In genomic region chr6:3808759-3809514, GRCh38 we compare ENCODE assay signal across 8 cellular contexts. TPM values are rescaled to one million over a fixed set of nuclear protein-coding genes. Genes with fewer than 3 reads are reported as not detected.
DNase-seq lines count a peak whose midpoint lies in the region; ATAC-seq, FAIRE-seq and TF ChIP-seq lines count a peak whose summit lies in the region.

No MANE protein-coding gene starts in this region.

- TF ChIP-seq POLR2A in suprapubic skin (IDR thresholded peaks at IDR 0.05) = no peak

- TF ChIP-seq CTCF in keratinocyte (optimal IDR thresholded peaks at IDR 0.05 in 1 of 3, IDR thresholded peaks at IDR 0.05 in 1 of 3, conservative IDR thresholded peaks at IDR 0.05 in 1 of 3; ENCODE audit: extremely low read depth in 1 of 3, insufficient read depth in 2 of 3, low read length in 3 of 3) = peak in 1 of 3 experiments; percentile 28
- TF ChIP-seq CTCF in suprapubic skin (IDR thresholded peaks at IDR 0.05) = no peak

- H3K9me3 ChIP-seq in keratinocyte (ENCODE audit: control insufficient read depth, low read depth, low read length) (no peaks in the 10 kb centered on the region), suprapubic skin (no peaks in the 10 kb centered on the region)

- H3K79me2 ChIP-seq in keratinocyte (ENCODE audit: control insufficient read depth, insufficient read depth, low read length) = no peaks in the 10 kb centered on the region

- peak; percentile 72 for FAIRE-seq in keratinocyte (lab: Jason Lieb, UNC)

- no peaks in the 10 kb centered on the region for H3K9me1 ChIP-seq in keratinocyte (ENCODE audit: control insufficient read depth, extremely low read depth, insufficient read depth, low read length)

- H3K27ac ChIP-seq in keratinocyte (ENCODE audit: control insufficient read depth, insufficient read depth, low read length) (peak overlapping the region; percentile 29), suprapubic skin (peak overlapping the region; percentile 46)

- WGBS in suprapubic skin = 65% methylated on average over 7 of the region's 7 CpGs

- H4K20me1 ChIP-seq in keratinocyte (ENCODE audit: control insufficient read depth, extremely low read depth, insufficient read depth, low read length) = no peaks in the 10 kb centered on the region

- H3K4me3 ChIP-seq in keratinocyte (ENCODE audit: control insufficient read depth in 2 of 3, extremely low read depth in 1 of 3, insufficient read depth in 2 of 3, low read depth in 1 of 3, low read length in 3 of 3) (no peak overlapping the region), suprapubic skin (no peak overlapping the region)

- ATAC-seq in HG02763 (IDR thresholded peaks at IDR 0.05; ENCODE audit: unreplicated experiment) = no peak

- H3K9ac ChIP-seq in keratinocyte (ENCODE audit: control insufficient read depth, extremely low read depth, insufficient read depth, low read length) = peak overlapping the region; percentile 29

- H3K27me3 ChIP-seq in keratinocyte (ENCODE audit: control insufficient read depth, extremely low read depth, insufficient read depth, low read length) (no peaks in the 10 kb centered on the region), suprapubic skin (no peaks in the 10 kb centered on the region)

- H3K36me3 ChIP-seq in keratinocyte (ENCODE audit: control insufficient read depth in 2 of 2, extremely low read depth in 1 of 2, insufficient read depth in 2 of 2, low read length in 2 of 2) = no peaks in the 10 kb centered on the region
- no peaks in the 10 kb centered on the region for H3K36me3 ChIP-seq in suprapubic skin

- H3K4me1 ChIP-seq in keratinocyte (ENCODE audit: control insufficient read depth, extremely low read depth, insufficient read depth, low read length) (peaks cover 26% of the 10 kb centered on the region), suprapubic skin (peaks cover 25% of the 10 kb centered on the region)

- no peak overlapping the region for H2AFZ ChIP-seq in keratinocyte (ENCODE audit: control insufficient read depth, low read length)

- DNase-seq in HS-27A (ENCODE audit: low read depth) (peak; percentile 87), brain pericyte (ENCODE audit: low read depth, low spot score) (peak; percentile 81), keratinocyte (ENCODE audit: low read depth, low spot score) (no peak), suprapubic skin (ENCODE audit: low spot score in 2 of 2) (peak in 1 of 2 donors; percentile 81), OCI-M1 (lab: John Stamatoyannopoulos, UW) (no peak), NCI-H2171 (lab: John Stamatoyannopoulos, UW) (no peak)
- DNase-seq in activated CD4-positive, alpha-beta T cell treated with anti-CD3 and anti-CD28 coated beads for 4 hours = no peak

- peak overlapping the region; percentile 43 for H3K4me2 ChIP-seq in keratinocyte (ENCODE audit: control insufficient read depth, extremely low read depth, insufficient read depth, low read depth, low read length)

- dilution Hi-C loops in keratinocyte (cut with MboI; ENCODE audit: extremely low pct_ligation_motif_present, low sequenced_read_pairs) = no loop called here

- no peak for TF ChIP-seq EP300 in suprapubic skin (IDR thresholded peaks at IDR 0.05)

RNA-seq across cellular contexts. Expression of gene FAM50B, which starts 40.2 kb away (rescaled TPM):
- polyA plus RNA-seq in keratinocyte = 3.8 to 4.0 TPM (median 3.9 TPM) in 3 replicates
- polyA plus RNA-seq in keratinocyte (2011; ENCODE audit: low read depth) = 0.80 TPM
- 2.9 and 4.1 TPM in 2 replicates for polyA plus RNA-seq in keratinocyte (2011; cell fraction: cytosol; rRNA removed)
- polyA plus RNA-seq in keratinocyte (2011; cell fraction: nucleus; rRNA removed) = 3.7 and 3.8 TPM in 2 replicates
- 2.8 and 5.9 TPM in 2 replicates for polyA plus RNA-seq in keratinocyte (2012; ENCODE audit: low replicate concordance)
- polyA minus RNA-seq in keratinocyte = 0.69 to 1.6 TPM (median 1.1 TPM) in 3 replicates
- 4.8 TPM for polyA minus RNA-seq in keratinocyte (2011; cell fraction: cytosol; rRNA and poly(A)+ RNA removed)
- polyA minus RNA-seq in keratinocyte (2011; cell fraction: nucleus; rRNA and poly(A)+ RNA removed) = 1.7 and 1.8 TPM in 2 replicates
- 10 to 100 TPM in 3 of 4 donors, 1 to 10 TPM in 1; 8.5 to 15.7 (median 11.6) TPM for total RNA-seq in suprapubic skin

RNA-seq across cellular contexts. Expression of gene PXDC1, which starts 57.4 kb away (rescaled TPM):
- polyA plus RNA-seq in keratinocyte = 17.1 to 23.4 TPM (median 17.5 TPM) in 3 replicates
- 26.4 TPM for polyA plus RNA-seq in keratinocyte (2011; ENCODE audit: low read depth)
- 17.3 and 23.6 TPM in 2 replicates for polyA plus RNA-seq in keratinocyte (2011; cell fraction: cytosol; rRNA removed)
- polyA plus RNA-seq in keratinocyte (2011; cell fraction: nucleus; rRNA removed) = 18.9 and 26.2 TPM in 2 replicates
- 32.2 and 58.3 TPM in 2 replicates for polyA plus RNA-seq in keratinocyte (2012; ENCODE audit: low replicate concordance)
- 11.8 to 28.5 TPM (median 18.3 TPM) in 3 replicates for polyA minus RNA-seq in keratinocyte
- 23.2 TPM for polyA minus RNA-seq in keratinocyte (2011; cell fraction: cytosol; rRNA and poly(A)+ RNA removed)
- 13.0 and 14.0 TPM in 2 replicates for polyA minus RNA-seq in keratinocyte (2011; cell fraction: nucleus; rRNA and poly(A)+ RNA removed)
- total RNA-seq in suprapubic skin = 100 to 1,000 TPM in 1 of 4 donors, 10 to 100 TPM in 3; 63.1 to 108 (median 68.5) TPM

Comparison
In these comparisons a context has a peak if more than half of its experiments do, and no peak if none do; other contexts are left out.
1. DNase-seq: peak in HS-27A (single experiment) and brain pericyte (single experiment); none in keratinocyte (single experiment), activated CD4-positive, alpha-beta T cell treated with anti-CD3 and anti-CD28 coated beads for 4 hours (0 of 2), OCI-M1 (single experiment) and NCI-H2171 (single experiment).